In the genomic region with DNA sequence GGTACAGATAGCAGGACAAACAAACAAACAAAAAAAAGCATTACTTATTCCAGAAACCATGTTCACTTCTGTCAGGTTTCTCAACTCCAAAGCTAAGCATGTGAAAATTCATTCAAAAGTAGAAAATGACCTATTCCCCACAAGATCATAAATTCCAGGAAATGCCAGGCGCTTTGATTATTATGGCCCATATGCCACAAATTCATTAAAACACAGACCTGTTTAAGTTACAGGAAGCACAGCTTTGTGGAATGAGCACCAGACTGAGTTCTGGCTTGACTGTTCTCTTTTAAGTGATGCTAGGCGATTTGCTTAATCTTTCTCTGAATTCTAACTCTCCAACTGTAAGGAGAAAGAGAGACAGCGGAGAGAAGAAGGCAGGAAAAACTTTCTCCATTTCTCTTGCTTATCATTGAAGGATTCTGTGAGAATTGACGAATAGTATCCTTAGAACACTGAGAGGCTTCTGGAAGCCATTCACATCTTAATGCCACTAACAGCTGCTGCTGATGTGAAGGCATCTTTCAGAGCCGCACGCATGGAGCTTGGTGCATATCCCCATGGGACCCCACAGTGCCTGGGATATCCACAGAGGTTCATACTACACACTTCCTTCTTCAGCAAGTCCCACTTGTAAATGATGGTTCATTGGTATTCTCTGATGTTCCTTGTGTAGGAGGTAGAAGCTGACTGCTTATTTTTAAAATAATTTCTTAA, we compare ENCODE assay signal across 26 cellular contexts.
"Had no signal": no experiment of that assay in that cellular context is flagged by ENCODE, and none has a peak within 500 bp of the region (broad histone marks: within the 10 kb centered on the region; RNA-seq: fewer than 3 reads in every experiment).

No MANE protein-coding gene starts in this region.

- DNase-seq: activated B cell treated with CpG ODN at 0.5 μM for 24 hours; activated CD4-positive, alpha-beta T cell treated with anti-CD3 and anti-CD28 coated beads for 36 hours; activated CD4-positive, alpha-beta T cell treated with anti-CD3 and anti-CD28 coated beads, Interleukin-2, amount 50 U/mL, for 4 hours; activated CD8-positive, alpha-beta memory T cell treated with anti-CD3 and anti-CD28 coated beads for 24 hours; activated CD8-positive, alpha-beta memory T cell treated with anti-CD3 and anti-CD28 coated beads, Interleukin-2, amount 50 U/mL, for 4 hours; activated T-cell treated with anti-CD3 and anti-CD28 coated beads, Interleukin-2, amount 50 U/mL, for 24 hours; cerebellar nuclear complex; cortex of kidney; effector CD4-positive, alpha-beta T cell; erythroblast; hippocampal formation; kidney glomerular epithelial cell; left lung; natural killer cell; retina; stimulated activated CD4-positive, alpha-beta T cell treated with anti-CD3 and anti-CD28 coated beads, Interleukin-4, amount 100 ng/mL, for 24 hours; stimulated activated naive CD4-positive, alpha-beta T cell treated with Interleukin-2 at 50 U/mL for 16 hours; thyroid gland had no signal

- H3K36me3 Mint-ChIP-seq: activated naive CD4-positive, alpha-beta T cell treated with anti-CD3 and anti-CD28 coated beads, Interleukin-2, amount 50 U/mL, for 72 hours; mesothelial cell of epicardium; natural killer cell had no signal

- H3K27ac Mint-ChIP-seq: activated B cell treated with CpG ODN at 0.5 μM for 24 hours; activated CD4-positive, alpha-beta T cell treated with anti-CD3 and anti-CD28 coated beads for 36 hours; activated T-cell treated with anti-CD3 and anti-CD28 coated beads, Interleukin-2, amount 50 U/mL, for 24 hours; activated T-helper 17 cell treated with anti-CD3 and anti-CD28 coated beads, Interleukin-2, amount 50 U/mL, for 72 hours; mesothelial cell of epicardium; natural killer cell; progenitor cell of endocrine pancreas; T-helper 1 cell treated with Interleukin-12 subunit alpha and Interleukin-12 subunit beta and Interleukin-4 antibody, amounts not matched to agents 30 μg/mL and 1 μg/mL, for 36 hours had no signal

- H3K4me1 ChIP-seq: adrenal gland, breast epithelium, left lung, thyroid gland had no signal

- H3K9me3 ChIP-seq: adrenal gland, breast epithelium, left lung, thyroid gland had no signal

- H3K27me3 ChIP-seq: adrenal gland, left lung, thyroid gland had no signal

- H3K36me3 ChIP-seq: adrenal gland, breast epithelium, left lung, thyroid gland had no signal

- H3K4me3 Mint-ChIP-seq: activated B cell treated with CpG ODN at 0.5 μM for 24 hours; activated CD4-positive, alpha-beta T cell treated with anti-CD3 and anti-CD28 coated beads for 36 hours; activated T-cell treated with anti-CD3 and anti-CD28 coated beads, Interleukin-2, amount 50 U/mL, for 24 hours; activated T-helper 17 cell treated with anti-CD3 and anti-CD28 coated beads, Interleukin-2, amount 50 U/mL, for 72 hours; mesothelial cell of epicardium; natural killer cell; T-helper 1 cell treated with Interleukin-12 subunit alpha and Interleukin-12 subunit beta and Interleukin-4 antibody, amounts not matched to agents 30 μg/mL and 1 μg/mL, for 36 hours had no signal

- H3K9me3 Mint-ChIP-seq: activated B cell treated with CpG ODN at 0.5 μM for 24 hours; activated naive CD4-positive, alpha-beta T cell treated with anti-CD3 and anti-CD28 coated beads, Interleukin-2, amount 50 U/mL, for 72 hours; activated T-cell treated with anti-CD3 and anti-CD28 coated beads, Interleukin-2, amount 50 U/mL, for 24 hours; activated T-helper 17 cell treated with anti-CD3 and anti-CD28 coated beads, Interleukin-2, amount 50 U/mL, for 72 hours; natural killer cell had no signal

- H3K4me3 ChIP-seq: adrenal gland, breast epithelium, left lung, lung, thyroid gland had no signal

- H3K4me1 Mint-ChIP-seq: activated B cell treated with CpG ODN at 0.5 μM for 24 hours; activated T-helper 17 cell treated with anti-CD3 and anti-CD28 coated beads, Interleukin-2, amount 50 U/mL, for 72 hours; mesothelial cell of epicardium; natural killer cell had no signal

- H3K27ac ChIP-seq: adrenal gland, breast epithelium, left lung, thyroid gland had no signal

- H3K27me3 Mint-ChIP-seq: activated B cell treated with CpG ODN at 0.5 μM for 24 hours; activated CD4-positive, alpha-beta T cell treated with anti-CD3 and anti-CD28 coated beads for 36 hours; activated T-helper 17 cell treated with anti-CD3 and anti-CD28 coated beads, Interleukin-2, amount 50 U/mL, for 72 hours; progenitor cell of endocrine pancreas had no signal
